ENCODE assay signal across 1 cellular context in the genomic region with DNA sequence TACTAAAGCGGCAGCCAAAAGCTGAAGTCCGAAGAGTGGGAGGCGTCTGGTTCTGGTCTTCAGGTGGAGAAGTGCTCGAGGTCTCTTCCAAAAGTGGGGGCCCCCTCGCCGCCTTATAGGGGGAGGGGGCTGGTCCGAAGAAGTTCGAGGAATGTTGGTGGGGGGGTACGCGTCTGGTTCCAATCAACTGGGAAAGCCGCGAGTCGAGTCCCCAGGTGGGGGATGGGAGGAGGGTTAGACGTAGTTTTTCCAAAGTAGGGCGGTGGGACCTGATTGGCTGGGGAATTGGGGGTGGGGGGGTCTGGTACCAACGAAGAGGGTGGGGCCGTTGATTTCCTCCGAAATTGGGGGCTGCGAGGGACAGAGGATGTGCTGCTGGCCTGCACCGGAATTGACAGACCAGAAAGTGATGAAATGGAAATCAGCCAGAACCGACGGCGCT.
TF ChIP-seq lines count a peak whose summit lies in the region.

No MANE protein-coding gene starts in this region.

TF ChIP-seq in IMR-90, 13 proteins besides CTCF, POLR2A, EP300 and RAD21 (continued from another document):
- TF ChIP-seq, protein P1, sequence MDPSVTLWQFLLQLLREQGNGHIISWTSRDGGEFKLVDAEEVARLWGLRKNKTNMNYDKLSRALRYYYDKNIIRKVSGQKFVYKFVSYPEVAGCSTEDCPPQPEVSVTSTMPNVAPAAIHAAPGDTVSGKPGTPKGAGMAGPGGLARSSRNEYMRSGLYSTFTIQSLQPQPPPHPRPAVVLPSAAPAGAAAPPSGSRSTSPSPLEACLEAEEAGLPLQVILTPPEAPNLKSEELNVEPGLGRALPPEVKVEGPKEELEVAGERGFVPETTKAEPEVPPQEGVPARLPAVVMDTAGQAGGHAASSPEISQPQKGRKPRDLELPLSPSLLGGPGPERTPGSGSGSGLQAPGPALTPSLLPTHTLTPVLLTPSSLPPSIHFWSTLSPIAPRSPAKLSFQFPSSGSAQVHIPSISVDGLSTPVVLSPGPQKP (IDR thresholded peaks at IDR 0.05; ENCODE audit: borderline replicate concordance, low read depth, low read length) = no peak
- TF ChIP-seq CEBPB (IDR thresholded peaks at IDR 0.05; ENCODE audit: low read depth, low read length) (no peak), FOS (IDR thresholded peaks at IDR 0.05; ENCODE audit: low read depth, low read length) (no peak), CHD1 (IDR thresholded peaks at IDR 0.05; ENCODE audit: low read depth, low read length) (no peak)
TF ChIP-seq in IMR-90: peak in this region for 0.
